Comparison of ENCODE assay signal across 2 cellular contexts in genomic region chr11:12755510-12755909, GRCh38.
TF ChIP-seq lines count a peak whose summit lies in the region.

No MANE protein-coding gene starts in this region.

TF ChIP-seq in A549, 52 proteins besides CTCF, POLR2A, EP300 and RAD21:
- no peak for TF ChIP-seq HOXB13 (CRISPR knock-in tag; IDR thresholded peaks at IDR 0.05; ENCODE audit: low read depth)
- TF ChIP-seq MAZ (IDR thresholded peaks at IDR 0.05; ENCODE audit: borderline replicate concordance, low read depth, low read length): no peak
- no peak for TF ChIP-seq SMC3 (IDR thresholded peaks at IDR 0.05)
- TF ChIP-seq ZNF302 (CRISPR knock-in tag; IDR thresholded peaks at IDR 0.05): no peak
- no peak for TF ChIP-seq REST (IDR thresholded peaks at IDR 0.05)
- TF ChIP-seq RARB (CRISPR knock-in tag; IDR thresholded peaks at IDR 0.05): no peak
- TF ChIP-seq HEYL (CRISPR knock-in tag; IDR thresholded peaks at IDR 0.05): no peak
- TF ChIP-seq RNF2 (IDR thresholded peaks at IDR 0.05; ENCODE audit: borderline replicate concordance, low read depth): no peak
- no peak for TF ChIP-seq NFE2L2 (conservative IDR thresholded peaks at IDR 0.05; ENCODE audit: low read length)
- TF ChIP-seq ESRRA (IDR thresholded peaks at IDR 0.05; ENCODE audit: borderline replicate concordance, low read length): no peak
- TF ChIP-seq ELK1 (IDR thresholded peaks at IDR 0.05; ENCODE audit: low read depth, low read length): no peak
- TF ChIP-seq NR3C1 (IDR thresholded peaks at IDR 0.05): no peak

TF ChIP-seq in IMR-90, 13 proteins besides CTCF, POLR2A, EP300 and RAD21:
- TF ChIP-seq MXI1 (IDR thresholded peaks at IDR 0.05; ENCODE audit: borderline replicate concordance, low read depth, low read length): no peak
- TF ChIP-seq FOS (IDR thresholded peaks at IDR 0.05; ENCODE audit: low read depth, low read length): no peak
- TF ChIP-seq ELK1 (IDR thresholded peaks at IDR 0.05; ENCODE audit: borderline replicate concordance, low read depth, low read length): no peak
- no peak for TF ChIP-seq USF2 (IDR thresholded peaks at IDR 0.05; ENCODE audit: low read depth, low read length)
- no peak for TF ChIP-seq MAFK (IDR thresholded peaks at IDR 0.05; ENCODE audit: low read depth, low read length)
- TF ChIP-seq RCOR1 (IDR thresholded peaks at IDR 0.05; ENCODE audit: insufficient replicate concordance, low read length): no peak
- TF ChIP-seq SMC3 (IDR thresholded peaks at IDR 0.05; ENCODE audit: low read depth, low read length): no peak
